Comparison of ENCODE assay signal across 20 cellular contexts in genomic region chr1:10673305-10673704, GRCh38.
DNase-seq lines count a peak whose midpoint lies in the region; ATAC-seq and TF ChIP-seq lines count a peak whose summit lies in the region.
"Had no signal": no experiment of that assay in that cellular context is flagged by ENCODE, and none has a peak within 500 bp of the region (broad histone marks: within the 10 kb centered on the region; RNA-seq: fewer than 3 reads in every experiment).

No MANE protein-coding gene starts in this region.

- no peaks in the 10 kb centered on the region for H3K9me3 ChIP-seq in hepatocyte (ENCODE audit: low read depth)
- H3K9me3 ChIP-seq: BLaER1, spleen had no signal

- H3K27me3 Mint-ChIP-seq in activated naive CD8-positive, alpha-beta T cell treated with anti-CD3 and anti-CD28 coated beads, Interleukin-2, amount 50 U/mL, for 24 hours = no peaks in the 10 kb centered on the region
- H3K27me3 Mint-ChIP-seq: naive B cell had no signal

- H3K27ac Mint-ChIP-seq in activated naive CD8-positive, alpha-beta T cell treated with anti-CD3 and anti-CD28 coated beads, Interleukin-2, amount 50 U/mL, for 24 hours = no peak overlapping the region

- H3K4me3 ChIP-seq in hepatocyte (no peak overlapping the region), rectal smooth muscle tissue (ENCODE audit: low read length) (no peak overlapping the region)
- H3K4me3 ChIP-seq: BLaER1, K562, spleen had no signal

- peak overlapping the region; percentile 16 for H3K4me2 ChIP-seq in hepatocyte
- H3K4me2 ChIP-seq: BLaER1 had no signal

- no peak overlapping the region for H3K4me3 Mint-ChIP-seq in activated naive CD8-positive, alpha-beta T cell treated with anti-CD3 and anti-CD28 coated beads, Interleukin-2, amount 50 U/mL, for 24 hours

- no peaks in the 10 kb centered on the region for H3K9me2 ChIP-seq in hepatocyte (replicated peaks; ENCODE audit: insufficient read depth)

- no peaks in the 10 kb centered on the region for H3K9me3 Mint-ChIP-seq in activated naive CD8-positive, alpha-beta T cell treated with anti-CD3 and anti-CD28 coated beads, Interleukin-2, amount 50 U/mL, for 24 hours
- H3K9me3 Mint-ChIP-seq: naive B cell had no signal

- TF ChIP-seq CTCF in C4-2B (conservative IDR thresholded peaks at IDR 0.05) (no peak), hepatocyte (IDR thresholded peaks at IDR 0.05; ENCODE audit: poor library complexity) (no peak)

- peak; percentile 24 for DNase-seq in NCI-H526 treated with DMSO at 0.1 percent for 48 hours (lab: John Stamatoyannopoulos, UW)
- no peak for DNase-seq in hepatocyte (ENCODE audit: low spot score)
- no peak for DNase-seq in activated naive CD8-positive, alpha-beta T cell treated with anti-CD3 and anti-CD28 coated beads, Interleukin-2, amount 50 U/mL, for 24 hours
- DNase-seq in GM19240 (ENCODE audit: insufficient read length, low spot score) = no peak
- DNase-seq: activated CD4-positive, CD25-positive, alpha-beta regulatory T cell treated with anti-CD3 and anti-CD28 coated beads, Interleukin-2, amount 50 U/mL, for 72 hours; activated effector memory CD4-positive, alpha-beta T cell treated with anti-CD3 and anti-CD28 coated beads, Interleukin-2, amount 50 U/mL, for 16 hours; activated T-cell treated with anti-CD3 and anti-CD28 coated beads, Interleukin-2, amount 50 U/mL, for 1 hour; COR-L47; mesenchymal stem cell; naive B cell; NCI-H1105 treated with DMSO at 0.1 percent for 48 hours; NCI-H1930; NCI-H69; spleen had no signal

- H3K36me3 Mint-ChIP-seq in activated naive CD8-positive, alpha-beta T cell treated with anti-CD3 and anti-CD28 coated beads, Interleukin-2, amount 50 U/mL, for 24 hours (ENCODE audit: low read depth) = no peaks in the 10 kb centered on the region
- H3K36me3 Mint-ChIP-seq: naive B cell had no signal

- no peak for ATAC-seq in HG03571 (IDR thresholded peaks at IDR 0.05; ENCODE audit: unreplicated experiment)
- ATAC-seq in activated naive CD8-positive, alpha-beta T cell treated with anti-CD3 and anti-CD28 coated beads, Interleukin-2, amount 50 U/mL, for 24 hours = no peak
- no peak for ATAC-seq in GM21423 (IDR thresholded peaks at IDR 0.05; ENCODE audit: unreplicated experiment)
- ATAC-seq: K562 had no signal

- H3K9ac ChIP-seq in rectal smooth muscle tissue (ENCODE audit: low read length) = no peak overlapping the region
- H3K9ac ChIP-seq: BLaER1 had no signal

- peaks cover 22% of the 10 kb centered on the region for H3K79me2 ChIP-seq in hepatocyte

- H3K36me3 ChIP-seq in hepatocyte (replicated peaks; ENCODE audit: insufficient read depth, low read depth) = no peaks in the 10 kb centered on the region
- no peaks in the 10 kb centered on the region for H3K36me3 ChIP-seq in rectal smooth muscle tissue (ENCODE audit: control insufficient read depth, insufficient read depth, low read length)
- H3K36me3 ChIP-seq: BLaER1 had no signal

- WGBS in hepatocyte (ENCODE audit: low lambda C conversion rate, missing lambda C conversion rate) = 68% methylated on average over 15 of the region's 15 CpGs

- H2AFZ ChIP-seq in hepatocyte = no peak overlapping the region

- H3K27ac ChIP-seq in C4-2B (peak overlapping the region; percentile 99), hepatocyte (no peak overlapping the region), rectal smooth muscle tissue (ENCODE audit: low read depth, low read length) (peak overlapping the region; percentile 96)
- H3K27ac ChIP-seq: BLaER1, spleen had no signal

- H4K20me1 ChIP-seq in hepatocyte (ENCODE audit: insufficient read depth, poor library complexity, severe bottlenecking) = no peaks in the 10 kb centered on the region

- H3K4me1 ChIP-seq in hepatocyte (ENCODE audit: insufficient read depth) = peaks cover 67% of the 10 kb centered on the region
- H3K4me1 ChIP-seq in rectal smooth muscle tissue (ENCODE audit: control insufficient read depth, insufficient read depth, low read length) = peaks cover 75% of the 10 kb centered on the region

- H3K27me3 ChIP-seq in hepatocyte (no peaks in the 10 kb centered on the region), rectal smooth muscle tissue (ENCODE audit: control insufficient read depth, insufficient read depth, low read length) (no peaks in the 10 kb centered on the region)
- H3K27me3 ChIP-seq: BLaER1 had no signal

- H3K4me1 Mint-ChIP-seq in activated naive CD8-positive, alpha-beta T cell treated with anti-CD3 and anti-CD28 coated beads, Interleukin-2, amount 50 U/mL, for 24 hours = no peaks in the 10 kb centered on the region
